ENCODE assay signal across 14 cellular contexts in genomic region chr12:34400986-34401658, GRCh38.
DNase-seq lines count a peak whose midpoint lies in the region; ATAC-seq and TF ChIP-seq lines count a peak whose summit lies in the region.
"Had no signal": no experiment of that assay in that cellular context is flagged by ENCODE, and none has a peak within 500 bp of the region (broad histone marks: within the 10 kb centered on the region; RNA-seq: fewer than 3 reads in every experiment).

No MANE protein-coding gene starts in this region.

- peaks cover 21% of the 10 kb centered on the region for H3K9me3 Mint-ChIP-seq in activated CD4-positive, alpha-beta T cell treated with anti-CD3 and anti-CD28 coated beads for 36 hours (ENCODE audit: low read depth)
- H3K9me3 Mint-ChIP-seq in activated naive CD4-positive, alpha-beta T cell treated with anti-CD3 and anti-CD28 coated beads, Interleukin-2, amount 50 U/mL, for 72 hours: peaks cover 21 to 46% of the 10 kb centered on the region in 2 donors

- H3K4me3 ChIP-seq in transverse colon: no peak overlapping the region
- no peak overlapping the region for H3K4me3 ChIP-seq in OCI-LY7 (ENCODE audit: low read depth, low read length, poor library complexity, severe bottlenecking)
- H3K4me3 ChIP-seq: A549 had no signal

- H3K36me3 ChIP-seq in transverse colon: no peaks in the 10 kb centered on the region
- H3K36me3 ChIP-seq in OCI-LY7 (ENCODE audit: insufficient read depth, low read length): no peaks in the 10 kb centered on the region

- in situ Hi-C loops in transverse colon (cut with MboI; ENCODE audit: low pct_ligation_motif_present in 1 of 4, low pct_unique_long_range_greater_than_20kb in 1 of 4, low sequenced_read_pairs in 3 of 4): no loop called here

- H3K27me3 ChIP-seq in transverse colon: no peaks in the 10 kb centered on the region

- H2AFZ ChIP-seq in OCI-LY7 (ENCODE audit: low read length): no peak overlapping the region

- H4K20me1 ChIP-seq in OCI-LY7 (ENCODE audit: insufficient read depth, low read length): no peaks in the 10 kb centered on the region

- peak; percentile 0 for DNase-seq in activated CD4-positive, alpha-beta T cell treated with anti-CD3 and anti-CD28 coated beads for 48 hours
- DNase-seq in activated CD4-positive, alpha-beta T cell treated with anti-CD3 and anti-CD28 coated beads for 36 hours: no peak
- DNase-seq in activated naive CD4-positive, alpha-beta T cell treated with anti-CD3 and anti-CD28 coated beads, Interleukin-2, amount 50 U/mL, for 72 hours (ENCODE audit: low spot score in 2 of 2): peak; percentile 0 to 28
- DNase-seq in left lobe of liver (ENCODE audit: low spot score): peak; percentile 33
- peak; percentile 4 for DNase-seq in transverse colon
- no peak for DNase-seq in OCI-LY7 (ENCODE audit: low spot score)
- no peak for DNase-seq in epidermal melanocyte (ENCODE audit: insufficient read length, low spot score)
- DNase-seq: DND-41; NCI-H524 treated with DMSO at 0.1 percent for 48 hours; SHP77; stimulated activated CD4-positive, alpha-beta T cell treated with anti-CD3 and anti-CD28 coated beads, Interleukin-12 subunit alpha, Interleukin-12 subunit beta, amount 100 ng/mL, for 4 hours had no signal

- peaks cover 1% of the 10 kb centered on the region for H3K36me3 Mint-ChIP-seq in activated CD4-positive, alpha-beta T cell treated with anti-CD3 and anti-CD28 coated beads for 36 hours (ENCODE audit: low read depth)
- H3K36me3 Mint-ChIP-seq in activated naive CD4-positive, alpha-beta T cell treated with anti-CD3 and anti-CD28 coated beads, Interleukin-2, amount 50 U/mL, for 72 hours: peaks cover 51 to 68% of the 10 kb centered on the region in 2 donors

- H3K79me2 ChIP-seq in OCI-LY7 (ENCODE audit: insufficient read depth, low read depth, low read length): no peaks in the 10 kb centered on the region

- BruUV-seq in OCI-LY7 (replicated peaks; lab: Mats Ljungman, UMichigan): no TSS peak

- H3K27ac ChIP-seq in transverse colon: no peak overlapping the region
- H3K27ac ChIP-seq in OCI-LY7 (ENCODE audit: low read depth, low read length, poor library complexity, severe bottlenecking): no peak overlapping the region
- H3K27ac ChIP-seq: A549 had no signal

- no peak overlapping the region for H3K4me3 Mint-ChIP-seq in activated CD4-positive, alpha-beta T cell treated with anti-CD3 and anti-CD28 coated beads for 36 hours

- H3K27ac Mint-ChIP-seq in activated CD4-positive, alpha-beta T cell treated with anti-CD3 and anti-CD28 coated beads for 36 hours: no peak overlapping the region
- no peak overlapping the region for H3K27ac Mint-ChIP-seq in activated naive CD4-positive, alpha-beta T cell treated with anti-CD3 and anti-CD28 coated beads, Interleukin-2, amount 50 U/mL, for 72 hours

- TF ChIP-seq CTCF in transverse colon (IDR thresholded peaks at IDR 0.05) (no peak), OCI-LY7 (conservative IDR thresholded peaks at IDR 0.05; ENCODE audit: low read length) (no peak)

- intact Hi-C loops in activated CD4-positive, alpha-beta T cell treated with anti-CD3 and anti-CD28 coated beads for 36 hours (cut with DNase I, micrococcal nuclease): no loop called here
- intact Hi-C loops in transverse colon (cut with DNase I; ENCODE audit: low total_unique reads) (no loop called here), OCI-LY7 (cut with micrococcal nuclease; ENCODE audit: unreplicated experiment) (no loop called here)

- H3K9me3 ChIP-seq in transverse colon (peaks cover 15 to 44% of the 10 kb centered on the region in 2 donors), OCI-LY7 (ENCODE audit: low read length) (no peaks in the 10 kb centered on the region)
- H3K9me3 ChIP-seq: A549 had no signal

- no peaks in the 10 kb centered on the region for H3K27me3 Mint-ChIP-seq in activated CD4-positive, alpha-beta T cell treated with anti-CD3 and anti-CD28 coated beads for 36 hours

- no peak for ATAC-seq in activated CD4-positive, alpha-beta T cell treated with anti-CD3 and anti-CD28 coated beads for 36 hours
- no peak for ATAC-seq in activated naive CD4-positive, alpha-beta T cell treated with anti-CD3 and anti-CD28 coated beads, Interleukin-2, amount 50 U/mL, for 72 hours
- ATAC-seq in left lobe of liver (no peak), HG03432 (IDR thresholded peaks at IDR 0.05; ENCODE audit: unreplicated experiment) (no peak)
- ATAC-seq: activated CD4-positive, CD25-positive, alpha-beta regulatory T cell treated with anti-CD3 and anti-CD28 coated beads, Interleukin-2, amount 50 U/mL, for 24 hours had no signal

- H3K9me2 ChIP-seq in OCI-LY7 (ENCODE audit: insufficient read depth, low read length): no peaks in the 10 kb centered on the region

- 71 to 95% methylated on average over 4 to 25 of the region's 25 CpGs for WGBS in transverse colon (ENCODE audit: low coverage in 1 of 2), 2 donors

- POLR2A ChIA-PET in activated CD4-positive, alpha-beta T cell treated with anti-CD3 and anti-CD28 coated beads for 36 hours (lab: Charles Lee): no interaction called here
- POLR2A ChIA-PET in OCI-LY7 (lab: Charles Lee): no interaction called here

- H3K4me2 ChIP-seq in OCI-LY7 (ENCODE audit: low read length): no peak overlapping the region
- H3K4me2 ChIP-seq: A549 had no signal

- CTCF ChIA-PET in activated CD4-positive, alpha-beta T cell treated with anti-CD3 and anti-CD28 coated beads for 36 hours (lab: Charles Lee): no interaction called here
- CTCF ChIA-PET in OCI-LY7 (lab: Charles Lee; ENCODE audit: unreplicated experiment): no interaction called here

- no peaks in the 10 kb centered on the region for H3K4me1 Mint-ChIP-seq in activated CD4-positive, alpha-beta T cell treated with anti-CD3 and anti-CD28 coated beads for 36 hours

- TF ChIP-seq EP300 in transverse colon (IDR thresholded peaks at IDR 0.05; ENCODE audit: low read depth): no peak

- H3K4me1 ChIP-seq in transverse colon: no peaks in the 10 kb centered on the region
- H3K4me1 ChIP-seq in OCI-LY7 (ENCODE audit: insufficient read depth, low read length, poor library complexity, severe bottlenecking): no peaks in the 10 kb centered on the region
- H3K4me1 ChIP-seq: A549 had no signal

- no peak for TF ChIP-seq POLR2A in transverse colon (IDR thresholded peaks at IDR 0.05)

Comparison
In these comparisons a context has a peak if more than half of its experiments do, and no peak if none do; other contexts are left out.
1. DNase-seq: peak in activated CD4-positive, alpha-beta T cell treated with anti-CD3 and anti-CD28 coated beads for 48 hours (single experiment), activated naive CD4-positive, alpha-beta T cell treated with anti-CD3 and anti-CD28 coated beads, Interleukin-2, amount 50 U/mL, for 72 hours (2 of 2), left lobe of liver (single experiment) and transverse colon (single experiment); none in activated CD4-positive, alpha-beta T cell treated with anti-CD3 and anti-CD28 coated beads for 36 hours (single experiment), OCI-LY7 (single experiment) and epidermal melanocyte (single experiment).